Comparison of ENCODE assay signal across 8 cellular contexts in the genomic region with DNA sequence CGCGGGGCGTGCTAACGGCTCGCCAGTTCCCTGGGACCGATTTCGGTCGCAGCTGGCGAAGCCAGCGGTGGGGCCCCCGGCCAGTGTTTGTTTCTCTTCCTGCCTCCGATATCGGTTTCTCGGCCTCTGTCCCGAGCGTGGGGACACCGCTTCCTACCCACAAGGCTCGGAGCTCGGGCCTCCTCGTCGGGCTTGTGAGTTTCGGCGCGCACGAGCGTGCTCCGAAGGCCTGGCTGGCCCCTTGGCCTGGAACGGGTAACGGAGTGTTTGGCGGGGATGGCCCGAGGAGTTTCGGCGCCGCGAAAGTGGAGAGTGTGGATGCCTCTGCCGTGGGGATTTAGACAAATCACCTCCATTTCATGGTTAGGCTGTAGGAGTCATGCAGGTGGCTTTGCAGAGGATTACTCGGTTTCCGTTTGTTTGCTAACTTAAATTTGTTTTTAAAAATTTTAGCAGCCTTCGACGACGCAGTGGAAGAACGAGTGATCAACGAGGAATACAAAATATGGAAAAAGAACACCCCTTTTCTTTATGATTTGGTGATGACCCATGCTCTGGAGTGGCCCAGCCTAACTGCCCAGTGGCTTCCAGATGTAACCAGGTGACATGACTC. TPM values are rescaled to one million over a fixed set of nuclear protein-coding genes. Genes with fewer than 3 reads are reported as not detected.
A peak's percentile ranks its signal among the peaks of the same experiment; 100 is the strongest.
DNase-seq lines count a peak whose midpoint lies in the region; ATAC-seq and TF ChIP-seq lines count a peak whose summit lies in the region.

No MANE protein-coding gene starts in this region.

- peaks cover 59% of the 10 kb centered on the region for H3K79me2 ChIP-seq in OCI-LY1 (ENCODE audit: insufficient read depth, low read length)

- H3K9me2 ChIP-seq in OCI-LY1 (ENCODE audit: low read depth, low read length) = no peaks in the 10 kb centered on the region

- H3K27me3 ChIP-seq in CD4-positive, CD25-positive, alpha-beta regulatory T cell (ENCODE audit: control insufficient read depth, insufficient read depth, low read length) = no peaks in the 10 kb centered on the region
- H3K27me3 ChIP-seq in OCI-LY1 (ENCODE audit: insufficient read depth, low read length) (no peaks in the 10 kb centered on the region), endodermal cell (ENCODE audit: control insufficient read depth, insufficient read depth, low read length, poor library complexity, severe bottlenecking) (no peaks in the 10 kb centered on the region)

- H3K36me3 ChIP-seq in CD4-positive, CD25-positive, alpha-beta regulatory T cell (ENCODE audit: control insufficient read depth, insufficient read depth, low read length) = peaks cover 32% of the 10 kb centered on the region
- H3K36me3 ChIP-seq in OCI-LY1 (ENCODE audit: insufficient read depth, low read length) (peaks cover 56% of the 10 kb centered on the region), endodermal cell (ENCODE audit: control insufficient read depth, insufficient read depth, low read length) (peaks cover 61% of the 10 kb centered on the region)

- H3K4me1 ChIP-seq in CD4-positive, CD25-positive, alpha-beta regulatory T cell (ENCODE audit: control insufficient read depth, insufficient read depth, low read length, poor library complexity, severe bottlenecking) = peaks cover 59% of the 10 kb centered on the region
- H3K4me1 ChIP-seq in OCI-LY1 (ENCODE audit: insufficient read depth, low read length, severe bottlenecking) (peaks cover 55% of the 10 kb centered on the region), endodermal cell (ENCODE audit: control insufficient read depth, insufficient read depth, low read length) (no peaks in the 10 kb centered on the region)

- peaks cover 17% of the 10 kb centered on the region for H3K36me3 Mint-ChIP-seq in CD4-positive, CD25-positive, alpha-beta regulatory T cell
- H3K36me3 Mint-ChIP-seq in endodermal cell (ENCODE audit: low read depth) (peaks cover 70% of the 10 kb centered on the region), natural killer cell (no peaks in the 10 kb centered on the region)

- peak overlapping the region; percentile 96 to 100 (median 98) for H3K27ac Mint-ChIP-seq in CD4-positive, CD25-positive, alpha-beta regulatory T cell
- peak overlapping the region; percentile 100 for H3K27ac Mint-ChIP-seq in endodermal cell
- peak overlapping the region; percentile 94 to 100 for H3K27ac Mint-ChIP-seq in natural killer cell

- H3K27me3 Mint-ChIP-seq in CD4-positive, CD25-positive, alpha-beta regulatory T cell = peaks cover 6% of the 10 kb centered on the region
- no peaks in the 10 kb centered on the region for H3K27me3 Mint-ChIP-seq in endodermal cell (ENCODE audit: insufficient read depth)
- H3K27me3 Mint-ChIP-seq in natural killer cell (ENCODE audit: low read depth in 2 of 2) = no peaks in the 10 kb centered on the region

- no peak overlapping the region for H2AFZ ChIP-seq in OCI-LY1 (ENCODE audit: low read length)

- H3K4me3 ChIP-seq in CD4-positive, CD25-positive, alpha-beta regulatory T cell (ENCODE audit: low read depth, low read length) = peak overlapping the region; percentile 87
- H3K4me3 ChIP-seq in OCI-LY1 (ENCODE audit: low read depth, low read length, poor library complexity, severe bottlenecking) (peak overlapping the region; percentile 96), endodermal cell (ENCODE audit: low read length) (peak overlapping the region; percentile 88)

- no peaks in the 10 kb centered on the region for H3K9me3 Mint-ChIP-seq in CD4-positive, CD25-positive, alpha-beta regulatory T cell
- H3K9me3 Mint-ChIP-seq in endodermal cell (peaks cover 7% of the 10 kb centered on the region), natural killer cell (no peaks in the 10 kb centered on the region)

- no peak for DNase-seq in CD4-positive, CD25-positive, alpha-beta regulatory T cell
- DNase-seq in endodermal cell (no peak), natural killer cell (no peak), islet precursor cell (no peak), NCI-H1694 (lab: John Stamatoyannopoulos, UW) (no peak)
- DNase-seq in activated CD4-positive, alpha-beta T cell treated with anti-CD3 and anti-CD28 coated beads, Interleukin-2, amount 50 U/mL, for 1 hour = no peak

- peak overlapping the region; percentile 99 for H3K27ac ChIP-seq in CD4-positive, CD25-positive, alpha-beta regulatory T cell (ENCODE audit: insufficient read depth, low read length, poor library complexity, severe bottlenecking)
- H3K27ac ChIP-seq in OCI-LY1 (ENCODE audit: low read depth, low read length, poor library complexity, severe bottlenecking) (peak overlapping the region; percentile 88), endodermal cell (ENCODE audit: low read depth, low read length) (peak overlapping the region; percentile 96)

- peak overlapping the region; percentile 77 for H3K4me2 ChIP-seq in OCI-LY1 (ENCODE audit: low read length)

- H3K4me3 Mint-ChIP-seq in CD4-positive, CD25-positive, alpha-beta regulatory T cell = peak overlapping the region; percentile 89 to 95 (median 95)
- H3K4me3 Mint-ChIP-seq in endodermal cell = peak overlapping the region; percentile 95
- peak overlapping the region; percentile 99 for H3K4me3 Mint-ChIP-seq in natural killer cell

- 1% methylated on average over 34 to 43 of the region's 43 CpGs for WGBS in endodermal cell (ENCODE audit: insufficient coverage in 1 of 2, insufficient read length in 1 of 2), 2 experiments

- H3K9ac ChIP-seq in OCI-LY1 (ENCODE audit: low read length) (peak overlapping the region; percentile 98), endodermal cell (ENCODE audit: extremely low read depth, low read length, poor library complexity, severe bottlenecking) (peak overlapping the region; percentile 97)

- intact Hi-C loops in natural killer cell (cut with micrococcal nuclease) = loop anchor here (2.0 to 5.0 kb wide), 2 partner anchors 165 to 359 kb away; a partner anchor contains a TSS

- H3F3A ChIP-seq in OCI-LY1 (ENCODE audit: insufficient read depth, low read length) = no peaks in the 10 kb centered on the region

- TF ChIP-seq CTCF in OCI-LY1 (IDR thresholded peaks at IDR 0.05; ENCODE audit: low read length) (no peak), endodermal cell (conservative IDR thresholded peaks at IDR 0.05) (no peak), natural killer cell (IDR thresholded peaks at IDR 0.05) (no peak)

- ATAC-seq in CD4-positive, CD25-positive, alpha-beta regulatory T cell (ENCODE audit: low read depth in 2 of 2) = no peak
- ATAC-seq in GM19351 (IDR thresholded peaks at IDR 0.05; ENCODE audit: unreplicated experiment) (peak; percentile 24), natural killer cell (peak in 1 of 3 donors; percentile 1)

- no peaks in the 10 kb centered on the region for H4K20me1 ChIP-seq in OCI-LY1 (ENCODE audit: insufficient read depth, low read length)

- H3K4me1 Mint-ChIP-seq in CD4-positive, CD25-positive, alpha-beta regulatory T cell = peaks cover 18 to 80% (median 52%) of the 10 kb centered on the region in 4 donors
- H3K4me1 Mint-ChIP-seq in endodermal cell (peaks cover 18% of the 10 kb centered on the region), natural killer cell (peaks cover 53 to 54% of the 10 kb centered on the region in 2 donors)

- H3K9me3 ChIP-seq in CD4-positive, CD25-positive, alpha-beta regulatory T cell (ENCODE audit: control insufficient read depth in 2 of 2, low read length in 2 of 2) = no peaks in the 10 kb centered on the region
- no peaks in the 10 kb centered on the region for H3K9me3 ChIP-seq in OCI-LY1 (ENCODE audit: low read length)
- H3K9me3 ChIP-seq in endodermal cell (ENCODE audit: control insufficient read depth, low read length) = peaks cover 12% of the 10 kb centered on the region

RNA-seq across cellular contexts. Expression of a gene that starts 0.6 kb away (rescaled TPM):
- 139 TPM for total RNA-seq in CD4-positive, CD25-positive, alpha-beta regulatory T cell
- polyA plus RNA-seq in CD4-positive, CD25-positive, alpha-beta regulatory T cell = 100 to 1,000 TPM; 256 to 312 (median 288) TPM
- 100 to 1,000 TPM; 521 to 678 TPM for total RNA-seq in endodermal cell
- 360 TPM for polyA plus RNA-seq in endodermal cell (2013, experiment 1 of 2)
- 346 TPM for polyA plus RNA-seq in endodermal cell (2013, experiment 2 of 2)
- total RNA-seq in natural killer cell = 100 to 1,000 TPM; 199 to 241 (median 224) TPM

RNA-seq across cellular contexts. Expression of a gene that starts 1.2 kb away (rescaled TPM):
- 40.8 TPM for total RNA-seq in CD4-positive, CD25-positive, alpha-beta regulatory T cell
- polyA plus RNA-seq in CD4-positive, CD25-positive, alpha-beta regulatory T cell = 100 to 1,000 TPM in 1 of 4 donors, 10 to 100 TPM in 3; 72.9 to 117 (median 89.0) TPM
- total RNA-seq in endodermal cell = 10 to 100 TPM; 85.1 to 99.4 TPM
- polyA plus RNA-seq in endodermal cell (2013, experiment 1 of 2) = 47.4 TPM
- polyA plus RNA-seq in endodermal cell (2013, experiment 2 of 2) = 49.6 TPM
- total RNA-seq in natural killer cell = 10 to 100 TPM; 46.1 to 62.2 (median 55.6) TPM

RNA-seq across cellular contexts. Expression of a gene that starts 51.0 kb away (rescaled TPM):
- not detected for total RNA-seq in CD4-positive, CD25-positive, alpha-beta regulatory T cell
- not detected for polyA plus RNA-seq in CD4-positive, CD25-positive, alpha-beta regulatory T cell
- total RNA-seq in endodermal cell = under 1 TPM in 1 of 2 donors, not detected in 1; 0.18 TPM
- 0.32 TPM for polyA plus RNA-seq in endodermal cell (2013, experiment 1 of 2)
- 0.37 TPM for polyA plus RNA-seq in endodermal cell (2013, experiment 2 of 2)
- total RNA-seq in natural killer cell = not detected
